Comparison of ENCODE assay signal across 15 cellular contexts in genomic region chr20:24584538-24585356, GRCh38.
DNase-seq lines count a peak whose midpoint lies in the region; ATAC-seq, FAIRE-seq and TF ChIP-seq lines count a peak whose summit lies in the region.
"Had no signal": no experiment of that assay in that cellular context is flagged by ENCODE, and none has a peak within 500 bp of the region (broad histone marks: within the 10 kb centered on the region; RNA-seq: fewer than 3 reads in every experiment).

No MANE protein-coding gene starts in this region.

- H3K4me2 ChIP-seq in HepG2 (ENCODE audit: low read depth, low read length), result no peak overlapping the region

- ATAC-seq in HepG2 (no peak), right lobe of liver (no peak), GM21447 (IDR thresholded peaks at IDR 0.05; ENCODE audit: unreplicated experiment) (no peak)

- no TSS peak for BruUV-seq in HepG2 (replicated peaks; lab: Mats Ljungman, UMichigan)

- TF ChIP-seq RAD21 in HepG2 (CRISPR knock-in tag; IDR thresholded peaks at IDR 0.05), result no peak

- H3K9me3 ChIP-seq in HepG2 (ENCODE audit: low read length) (no peaks in the 10 kb centered on the region), right lobe of liver (no peaks in the 10 kb centered on the region), kidney (ENCODE audit: control insufficient read depth in 1 of 2, low read length in 2 of 2) (no peaks in the 10 kb centered on the region)
- H3K9me3 ChIP-seq: upper lobe of left lung had no signal

- H3K36me3 ChIP-seq in HepG2 (replicated peaks in 1 of 2; ENCODE audit: control insufficient read depth in 1 of 2, insufficient read depth in 2 of 2, low read length in 2 of 2) (no peaks in the 10 kb centered on the region), right lobe of liver (no peaks in the 10 kb centered on the region), kidney (ENCODE audit: control insufficient read depth in 1 of 2, insufficient read depth in 2 of 2, low read length in 2 of 2) (no peaks in the 10 kb centered on the region)
- H3K36me3 ChIP-seq: upper lobe of left lung had no signal

- intact Hi-C loops in HepG2 (cut with micrococcal nuclease; ENCODE audit: unreplicated experiment) (no loop called here), right lobe of liver (cut with DNase I) (no loop called here), kidney (cut with DNase I) (no loop called here)

- no peak for TF ChIP-seq POLR2A in HepG2 (IDR thresholded peaks at IDR 0.05; ENCODE audit: insufficient read depth in 1 of 2, low read depth in 2 of 2, low read length in 2 of 2)
- TF ChIP-seq POLR2A in right lobe of liver (IDR thresholded peaks at IDR 0.05), result no peak

- H3K9ac ChIP-seq in HepG2 (ENCODE audit: insufficient read depth, low read depth, low read length) (no peak overlapping the region), kidney (ENCODE audit: low read length in 2 of 2) (no peak overlapping the region)

- TF ChIP-seq CTCF in HepG2 (CRISPR knock-in tag; IDR thresholded peaks at IDR 0.05), result no peak
- TF ChIP-seq CTCF in right lobe of liver (IDR thresholded peaks at IDR 0.05), result no peak
- no peak for TF ChIP-seq CTCF in kidney (IDR thresholded peaks at IDR 0.05; ENCODE audit: borderline replicate concordance, extremely low read depth, insufficient read depth)

- no peak overlapping the region for H3K4me3 ChIP-seq in HepG2 (replicated peaks in 1 of 3; ENCODE audit: insufficient read depth in 1 of 3, low read depth in 2 of 3, low read length in 3 of 3)
- no peak overlapping the region for H3K4me3 ChIP-seq in right lobe of liver
- no peak overlapping the region for H3K4me3 ChIP-seq in kidney (ENCODE audit: low read length in 2 of 2)
- H3K4me3 ChIP-seq: upper lobe of left lung had no signal

- no peak for FAIRE-seq in HepG2 (lab: Jason Lieb, UNC)
- FAIRE-seq in kidney (lab: Jason Lieb, UNC), result no peak
- FAIRE-seq: GM12892 had no signal

- in situ Hi-C loops in HepG2 (cut with HindIII; ENCODE audit: extremely low pct_ligation_motif_present, low pct_unique_long_range_greater_than_20kb), result no loop called here

- WGBS in HepG2 (ENCODE audit: low lambda C conversion rate), result 13% methylated on average over 26 of the region's 26 CpGs
- 67% methylated on average over 13 of the region's 26 CpGs for WGBS in right lobe of liver (ENCODE audit: insufficient coverage, low coverage, low lambda C conversion rate, missing lambda C conversion rate)

- H3K27ac ChIP-seq in HepG2 (ENCODE audit: extremely low read length, insufficient read depth, low read length) (no peak overlapping the region), right lobe of liver (no peak overlapping the region), kidney (ENCODE audit: low read depth in 2 of 2, low read length in 2 of 2) (no peak overlapping the region)
- H3K27ac ChIP-seq: upper lobe of left lung had no signal

- H2AFZ ChIP-seq in HepG2 (ENCODE audit: low read length), result no peak overlapping the region

- peaks cover 9 to 52% of the 10 kb centered on the region in 2 experiments; a peak in 3 of 5 replicates for H3K27me3 ChIP-seq in HepG2 (ENCODE audit: control insufficient read depth in 1 of 2, insufficient read depth in 2 of 2, low read length in 2 of 2)
- no peaks in the 10 kb centered on the region for H3K27me3 ChIP-seq in right lobe of liver
- H3K27me3 ChIP-seq: upper lobe of left lung had no signal

- H3K4me1 ChIP-seq in HepG2 (ENCODE audit: insufficient read depth, low read length) (no peaks in the 10 kb centered on the region), right lobe of liver (no peaks in the 10 kb centered on the region), kidney (ENCODE audit: control insufficient read depth in 1 of 2, insufficient read depth in 1 of 2, low read depth in 1 of 2, low read length in 2 of 2) (no peaks in the 10 kb centered on the region)
- H3K4me1 ChIP-seq: upper lobe of left lung had no signal

- POLR2A ChIA-PET in HepG2 (lab: Yijun Ruan, JAX), result no interaction called here

- no peaks in the 10 kb centered on the region; the same call in 1 of the 2 replicates for H4K20me1 ChIP-seq in HepG2 (ENCODE audit: insufficient read depth, low read length)

- CTCF ChIA-PET in HepG2 (lab: Yijun Ruan, JAX; ENCODE audit: low intra/inter-chr PET ratio, low total read pairs), result no interaction called here

- H3K79me2 ChIP-seq in HepG2 (ENCODE audit: insufficient read depth, low read length), result no peaks in the 10 kb centered on the region

- DNase-seq in HepG2 (ENCODE audit: low spot score), result no peak
- DNase-seq in right lobe of liver, result no peak
- DNase-seq in brain pericyte (ENCODE audit: low read depth, low spot score), result peak; percentile 34
- DNase-seq in kidney, result peak; percentile 44
- DNase-seq in NCI-H2029 treated with DMSO at 0.1 percent for 48 hours (lab: John Stamatoyannopoulos, UW), result no peak
- no peak for DNase-seq in SW480 (ENCODE audit: low spot score)
- DNase-seq in GOT3 (lab: John Stamatoyannopoulos, UW), result no peak
- DNase-seq: activated T-cell treated with anti-CD3 and anti-CD28 coated beads, Interleukin-2, amount 50 U/mL, for 48 hours; DMS79 treated with DMSO at 0.1 percent for 48 hours; effector CD4-positive, alpha-beta T cell; occipital lobe; T-helper 1 cell; upper lobe of left lung had no signal

- TF ChIP-seq EP300 in HepG2 (IDR thresholded peaks at IDR 0.05; ENCODE audit: low read depth in 2 of 2, low read length in 2 of 2), result no peak
- TF ChIP-seq EP300 in HepG2 (CRISPR knock-in tag; IDR thresholded peaks at IDR 0.05; ENCODE audit: borderline replicate concordance), result no peak

TF ChIP-seq in HepG2, 621 proteins besides CTCF, POLR2A, EP300 and RAD21:
- TF ChIP-seq MNT (IDR thresholded peaks at IDR 0.05) (peak; percentile 42; the same call in 1 of the 2 replicates), NFKBIZ (CRISPR knock-in tag; IDR thresholded peaks at IDR 0.05) (no peak)

Comparison
In these comparisons a context has a peak if more than half of its experiments do, and no peak if none do; other contexts are left out.
1. DNase-seq: peak in brain pericyte (single experiment) and kidney (single experiment); none in HepG2 (single experiment), right lobe of liver (0 of 3), NCI-H2029 treated with DMSO at 0.1 percent for 48 hours (single experiment), SW480 (single experiment) and GOT3 (single experiment).